9 cellular contexts compared by ENCODE assay signal in the genomic region with DNA sequence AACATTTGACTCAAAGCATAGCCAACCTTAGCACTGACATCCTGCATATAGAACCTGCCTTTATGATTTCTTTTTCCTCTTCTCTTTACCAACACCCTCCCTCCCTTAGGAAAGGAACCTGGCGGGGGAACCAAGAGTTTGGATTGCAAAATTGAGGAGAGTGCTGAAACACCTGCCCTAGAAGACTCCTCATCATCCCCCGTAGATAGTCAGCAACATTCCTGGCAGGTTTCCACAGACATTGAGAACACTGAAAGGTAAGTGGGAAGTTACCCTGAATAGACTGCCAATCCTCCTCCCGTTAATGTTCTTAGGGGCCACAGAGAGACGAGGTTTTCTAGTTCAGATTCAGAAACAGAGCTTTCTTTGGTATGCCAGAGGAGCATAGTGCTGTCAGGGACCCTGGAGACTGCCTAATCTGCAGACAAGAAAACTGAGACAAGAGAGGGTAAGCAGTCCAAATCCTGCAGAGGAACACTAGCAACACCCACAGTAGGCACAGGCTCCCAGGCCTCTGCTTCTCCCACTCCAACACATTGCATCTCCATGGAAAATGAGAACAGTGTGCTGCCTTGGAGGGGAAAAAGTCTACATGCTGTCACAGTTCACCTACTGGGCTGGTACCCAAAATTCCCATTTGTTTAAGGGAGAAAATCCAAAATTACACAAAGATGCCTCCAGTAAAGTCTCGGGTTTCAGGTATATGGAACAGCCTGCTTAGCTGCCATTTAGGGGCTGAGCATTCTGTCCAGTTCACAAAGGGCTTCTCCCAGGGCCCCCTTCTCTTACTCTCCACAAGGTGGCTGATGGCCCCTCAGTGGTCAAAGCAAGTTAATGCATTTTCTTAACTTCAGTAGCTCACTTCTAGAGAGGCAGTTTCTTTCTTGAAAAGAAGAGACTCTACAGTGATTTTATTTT.
DNase-seq lines count a peak whose midpoint lies in the region; FAIRE-seq and TF ChIP-seq lines count a peak whose summit lies in the region.
"Had no signal": no experiment of that assay in that cellular context is flagged by ENCODE, and none has a peak within 500 bp of the region (broad histone marks: within the 10 kb centered on the region; RNA-seq: fewer than 3 reads in every experiment).

No MANE protein-coding gene starts in this region.

- no peaks in the 10 kb centered on the region for H3K36me3 Mint-ChIP-seq in nephron progenitor cell (ENCODE audit: low read depth)
- H3K36me3 Mint-ChIP-seq in T-helper 2 cell treated with Interferon-gamma antibody and Interleukin-4, amounts not matched to agents 5 μg/mL and 100 μg/mL, for 36 hours (ENCODE audit: low read depth), result no peaks in the 10 kb centered on the region

- no peak overlapping the region for H2AFZ ChIP-seq in MM.1S (ENCODE audit: low read length)

- peak; percentile 11; the same call in 1 of the 2 replicates for TF ChIP-seq CTCF in MM.1S (IDR thresholded peaks at IDR 0.05; ENCODE audit: low read length)
- TF ChIP-seq CTCF in dorsolateral prefrontal cortex (IDR thresholded peaks at IDR 0.05 in 54 of 56, conservative IDR thresholded peaks at IDR 0.05 in 2 of 56; ENCODE audit: low read depth in 1 of 56, partially characterized antibody in 56 of 56), result peak in 22 of 56 donors; percentile 5 to 34 (median 19)
- TF ChIP-seq CTCF in nephron progenitor cell (IDR thresholded peaks at IDR 0.05), result peak; percentile 50

- H3K4me3 ChIP-seq in MM.1S (ENCODE audit: low read length), result no peak overlapping the region
- H3K4me3 ChIP-seq in dorsolateral prefrontal cortex, result no peak overlapping the region

- in situ Hi-C loops in G401 (cut with HindIII; ENCODE audit: low sequenced_read_pairs), result no loop called here

- H3K4me3 Mint-ChIP-seq in nephron progenitor cell, result no peak overlapping the region
- H3K4me3 Mint-ChIP-seq in T-helper 2 cell treated with Interferon-gamma antibody and Interleukin-4, amounts not matched to agents 5 μg/mL and 100 μg/mL, for 36 hours, result no peak overlapping the region
- H3K4me3 Mint-ChIP-seq: T-helper 1 cell treated with Interleukin-12 subunit alpha and Interleukin-12 subunit beta and Interleukin-4 antibody, amounts not matched to agents 30 μg/mL and 1 μg/mL, for 36 hours had no signal

- H3K9me2 ChIP-seq in MM.1S (replicated peaks; ENCODE audit: insufficient read depth, low read length), result no peaks in the 10 kb centered on the region

- no peaks in the 10 kb centered on the region for H3K4me1 ChIP-seq in MM.1S (ENCODE audit: low read length)

- H3K9me3 Mint-ChIP-seq in nephron progenitor cell, result no peaks in the 10 kb centered on the region
- no peaks in the 10 kb centered on the region for H3K9me3 Mint-ChIP-seq in T-helper 2 cell treated with Interferon-gamma antibody and Interleukin-4, amounts not matched to agents 5 μg/mL and 100 μg/mL, for 36 hours
- H3K9me3 Mint-ChIP-seq: T-helper 1 cell treated with Interleukin-12 subunit alpha and Interleukin-12 subunit beta and Interleukin-4 antibody, amounts not matched to agents 30 μg/mL and 1 μg/mL, for 36 hours had no signal

- no peaks in the 10 kb centered on the region for H4K20me1 ChIP-seq in MM.1S (ENCODE audit: insufficient read depth, low read length)

- no peak overlapping the region for H3K27ac Mint-ChIP-seq in nephron progenitor cell
- H3K27ac Mint-ChIP-seq in T-helper 2 cell treated with Interferon-gamma antibody and Interleukin-4, amounts not matched to agents 5 μg/mL and 100 μg/mL, for 36 hours, result no peak overlapping the region
- H3K27ac Mint-ChIP-seq: T-helper 1 cell treated with Interleukin-12 subunit alpha and Interleukin-12 subunit beta and Interleukin-4 antibody, amounts not matched to agents 30 μg/mL and 1 μg/mL, for 36 hours had no signal

- no peaks in the 10 kb centered on the region for H3K9me3 ChIP-seq in MM.1S (replicated peaks; ENCODE audit: insufficient read depth, low read length)

- H3K27ac ChIP-seq in MM.1S (ENCODE audit: low read length), result no peak overlapping the region
- peak overlapping the region in 22 of 59 donors; percentile 3 to 71 (median 38) for H3K27ac ChIP-seq in dorsolateral prefrontal cortex

- H3K27me3 ChIP-seq in MM.1S (replicated peaks; ENCODE audit: insufficient read depth, low read length) (no peaks in the 10 kb centered on the region), dorsolateral prefrontal cortex (no peaks in the 10 kb centered on the region)

- H3K4me2 ChIP-seq in MM.1S (ENCODE audit: low read depth, low read length), result no peak overlapping the region

- no peaks in the 10 kb centered on the region for H3K27me3 Mint-ChIP-seq in nephron progenitor cell (ENCODE audit: low read depth, poor library complexity)
- H3K27me3 Mint-ChIP-seq in T-helper 2 cell treated with Interferon-gamma antibody and Interleukin-4, amounts not matched to agents 5 μg/mL and 100 μg/mL, for 36 hours (ENCODE audit: low read depth), result peaks cover 2% of the 10 kb centered on the region

- DNase-seq in G401 (ENCODE audit: low spot score) (peak; percentile 70), MM.1S (no peak), dorsolateral prefrontal cortex (peak in 8 of 10 donors; percentile 12 to 63 (median 54)), nephron progenitor cell (peak; percentile 12), NCI-H345 treated with DMSO at 0.1 percent for 48 hours (lab: John Stamatoyannopoulos, UW; ENCODE audit: unreplicated experiment) (no peak), NCI-H1694 (lab: John Stamatoyannopoulos, UW) (no peak), GM12891 (ENCODE audit: insufficient read length, low spot score) (no peak)
- no peak for DNase-seq in T-helper 2 cell treated with Interferon-gamma antibody and Interleukin-4, amounts not matched to agents 5 μg/mL and 100 μg/mL, for 36 hours (ENCODE audit: low spot score)

- no peaks in the 10 kb centered on the region for H3K36me3 ChIP-seq in MM.1S (replicated peaks; ENCODE audit: insufficient read depth, low read length)

- no peaks in the 10 kb centered on the region for H3F3A ChIP-seq in MM.1S (ENCODE audit: insufficient read depth, low read length)

- H3K9ac ChIP-seq in MM.1S (ENCODE audit: low read length), result no peak overlapping the region

- no peaks in the 10 kb centered on the region for H3K4me1 Mint-ChIP-seq in nephron progenitor cell
- no peaks in the 10 kb centered on the region for H3K4me1 Mint-ChIP-seq in T-helper 2 cell treated with Interferon-gamma antibody and Interleukin-4, amounts not matched to agents 5 μg/mL and 100 μg/mL, for 36 hours (ENCODE audit: low read depth)

- intact Hi-C loops in dorsolateral prefrontal cortex (cut with DNase I), result loop anchor here in 1 of 2 donors (5.0 kb wide), 1 partner anchor 88 kb away; the partner anchor contains the start of gene RGS7BP

- no peaks in the 10 kb centered on the region for H3K79me2 ChIP-seq in MM.1S (ENCODE audit: low read length)

- FAIRE-seq in GM12891 (lab: Jason Lieb, UNC), result no peak

- TF ChIP-seq POLR2A in GM12891 (IDR thresholded peaks at IDR 0.05; ENCODE audit: low read depth, low read length), result no peak

TF ChIP-seq in GM12891, 5 proteins besides CTCF, POLR2A, EP300 and RAD21:
- TF ChIP-seq SPI1 (IDR thresholded peaks at IDR 0.05; ENCODE audit: low read depth, low read length) (no peak), POU2F2 (IDR thresholded peaks at IDR 0.05; ENCODE audit: low read depth, low read length) (no peak), POLR2AphosphoS5 (IDR thresholded peaks at IDR 0.05; ENCODE audit: low read depth, low read length) (no peak), PAX5 (IDR thresholded peaks at IDR 0.05; ENCODE audit: insufficient read depth, low read length, severe bottlenecking) (no peak), TAF1 (IDR thresholded peaks at IDR 0.05; ENCODE audit: low read depth, low read length) (no peak)

Comparison
In these comparisons a context has a peak if more than half of its experiments do, and no peak if none do; other contexts are left out.
1. DNase-seq: peak in G401 (single experiment), dorsolateral prefrontal cortex (8 of 10) and nephron progenitor cell (single experiment); none in MM.1S (single experiment), NCI-H345 treated with DMSO at 0.1 percent for 48 hours (single experiment), NCI-H1694 (single experiment), T-helper 2 cell treated with Interferon-gamma antibody and Interleukin-4, amounts not matched to agents 5 μg/mL and 100 μg/mL, for 36 hours (single experiment) and GM12891 (single experiment).